Comparison of ENCODE assay signal across 26 cellular contexts in genomic region chr2:98533547-98533946, GRCh38.
"Had no signal": no experiment of that assay in that cellular context is flagged by ENCODE, and none has a peak within 500 bp of the region (broad histone marks: within the 10 kb centered on the region; RNA-seq: fewer than 3 reads in every experiment).

No MANE protein-coding gene starts in this region.

- DNase-seq: activated CD4-positive, alpha-beta memory T cell treated with anti-CD3 and anti-CD28 coated beads for 36 hours; activated CD4-positive, alpha-beta T cell treated with anti-CD3 and anti-CD28 coated beads, Interleukin-2, amount 10 ng/mL, durations not matched to agents 7 days and 5 days; activated CD4-positive, CD25-positive, alpha-beta regulatory T cell; activated CD8-positive, alpha-beta memory T cell treated with anti-CD3 and anti-CD28 coated beads for 24 hours; activated gamma-delta T cell treated with Interleukin-2 at 50 U/mL for 16 hours; activated naive CD4-positive, alpha-beta T cell treated with anti-CD3 and anti-CD28 coated beads, Interleukin-2, amount 50 U/mL, for 16 hours; activated T-cell treated with anti-CD3 and anti-CD28 coated beads, Interleukin-2, amount 50 U/mL, for 4 hours; amygdala; brain microvascular endothelial cell; KG1; NCI-H1048; NCI-H146; NCI-H187 treated with DMSO at 0.1 percent for 48 hours; NCI-H2081 treated with DMSO at 0.1 percent for 48 hours; NCI-H226; NCI-H526; NCI-H774; NK-92 treated with Interleukin-12 subunit alpha and Interleukin-12 subunit beta, amount 100 ng/mL, for 24 hours; OCI-M1; RPMI8226; T-cell had no signal

- H3K9me3 Mint-ChIP-seq: activated CD4-positive, alpha-beta memory T cell treated with anti-CD3 and anti-CD28 coated beads for 36 hours; activated CD4-positive, alpha-beta T cell treated with anti-CD3 and anti-CD28 coated beads, Interleukin-2, amount 10 ng/mL, durations not matched to agents 7 days and 5 days; activated T-cell treated with anti-CD3 and anti-CD28 coated beads, Interleukin-2, amount 50 U/mL, for 4 hours; activated T-helper 2 cell treated with anti-CD3 and anti-CD28 coated beads, Interferon-gamma antibody, Interleukin-2, Interleukin-4, amounts not matched to agents 10 μg/mL and 5 μg/mL and 100 μg/mL, durations not matched to agents 14 hours and 24 hours and 36 hours; T-cell had no signal

- H3K27ac Mint-ChIP-seq: activated CD4-positive, alpha-beta memory T cell treated with anti-CD3 and anti-CD28 coated beads for 36 hours; activated CD4-positive, alpha-beta T cell treated with anti-CD3 and anti-CD28 coated beads, Interleukin-2, amount 10 ng/mL, durations not matched to agents 7 days and 5 days; activated T-helper 2 cell treated with anti-CD3 and anti-CD28 coated beads, Interferon-gamma antibody, Interleukin-2, Interleukin-4, amounts not matched to agents 10 μg/mL and 5 μg/mL and 100 μg/mL, durations not matched to agents 14 hours and 24 hours and 36 hours had no signal

- H3K4me3 ChIP-seq: SK-N-MC had no signal

- ATAC-seq: activated T-cell treated with anti-CD3 and anti-CD28 coated beads, Interleukin-2, amount 50 U/mL, for 4 hours; Panc1; Right ventricle myocardium inferior; T-cell had no signal

- H3K27ac ChIP-seq: brain microvascular endothelial cell, SK-N-MC, VCaP had no signal

- H3K36me3 ChIP-seq: brain microvascular endothelial cell had no signal

- H3K4me3 Mint-ChIP-seq: activated CD4-positive, alpha-beta memory T cell treated with anti-CD3 and anti-CD28 coated beads for 36 hours; activated CD4-positive, alpha-beta T cell treated with anti-CD3 and anti-CD28 coated beads, Interleukin-2, amount 10 ng/mL, durations not matched to agents 7 days and 5 days; activated T-cell treated with anti-CD3 and anti-CD28 coated beads, Interleukin-2, amount 50 U/mL, for 4 hours; T-cell had no signal

- H3K27me3 ChIP-seq: brain microvascular endothelial cell had no signal

- H3K27me3 Mint-ChIP-seq: activated CD4-positive, alpha-beta memory T cell treated with anti-CD3 and anti-CD28 coated beads for 36 hours; activated CD4-positive, alpha-beta T cell treated with anti-CD3 and anti-CD28 coated beads, Interleukin-2, amount 10 ng/mL, durations not matched to agents 7 days and 5 days; T-cell had no signal

- H3K4me1 Mint-ChIP-seq: activated CD4-positive, alpha-beta T cell treated with anti-CD3 and anti-CD28 coated beads, Interleukin-2, amount 10 ng/mL, durations not matched to agents 7 days and 5 days had no signal
